ENCODE assay signal across 21 cellular contexts in genomic region chr12:65208125-65208524, GRCh38. TPM values are rescaled to one million over a fixed set of nuclear protein-coding genes. Genes with fewer than 3 reads are reported as not detected.
DNase-seq lines count a peak whose midpoint lies in the region; ATAC-seq, FAIRE-seq and TF ChIP-seq lines count a peak whose summit lies in the region.
"Had no signal": no experiment of that assay in that cellular context is flagged by ENCODE, and none has a peak within 500 bp of the region (broad histone marks: within the 10 kb centered on the region; RNA-seq: fewer than 3 reads in every experiment).

No MANE protein-coding gene starts in this region.

- peak overlapping the region in 1 of 2 donors; percentile 27 for H3K4me3 Mint-ChIP-seq in activated T-cell treated with anti-CD3 and anti-CD28 coated beads, Interleukin-2, amount 50 U/mL, for 72 hours
- no peak overlapping the region for H3K4me3 Mint-ChIP-seq in stimulated activated effector memory CD8-positive, alpha-beta T cell treated with anti-CD3 and anti-CD28 coated beads, Interleukin-12 subunit alpha, Interleukin-12 subunit beta, amount 100 ng/mL, for 72 hours

- no peak for ATAC-seq in activated T-cell treated with anti-CD3 and anti-CD28 coated beads, Interleukin-2, amount 50 U/mL, for 72 hours (replicated peaks in 1 of 2)
- peak; percentile 77 for ATAC-seq in K562
- no peak for ATAC-seq in stimulated activated effector memory CD8-positive, alpha-beta T cell treated with anti-CD3 and anti-CD28 coated beads, Interleukin-12 subunit alpha, Interleukin-12 subunit beta, amount 100 ng/mL, for 72 hours
- ATAC-seq in GM21619 (IDR thresholded peaks at IDR 0.05; ENCODE audit: unreplicated experiment), result no peak
- ATAC-seq in HG02571 (IDR thresholded peaks at IDR 0.05; ENCODE audit: unreplicated experiment), result no peak
- ATAC-seq: SK-N-SH treated with all-trans-retinoic acid at 6 μM for 48 hours had no signal

- H4K20me1 ChIP-seq in K562 (replicated peaks; ENCODE audit: control insufficient read depth, insufficient read depth, low read length), result no peaks in the 10 kb centered on the region

- no peak for DNase-seq in activated T-cell treated with anti-CD3 and anti-CD28 coated beads, Interleukin-2, amount 50 U/mL, for 72 hours
- DNase-seq in activated T-cell treated with anti-CD3 and anti-CD28 coated beads, Interleukin-2, amount 50 U/mL, for 48 hours, result no peak
- DNase-seq in OCI-M1 (lab: John Stamatoyannopoulos, UW) (peak; percentile 44), K562 (ENCODE audit: extremely low read depth in 1 of 4, low spot score in 3 of 4) (peak in 2 of 4 experiments; percentile 11 to 28), GF-D8 (lab: John Stamatoyannopoulos, UW) (no peak)
- DNase-seq in stimulated activated effector memory CD8-positive, alpha-beta T cell treated with anti-CD3 and anti-CD28 coated beads, Interleukin-12 subunit alpha, Interleukin-12 subunit beta, amount 100 ng/mL, for 72 hours (ENCODE audit: low spot score in 2 of 2), result no peak
- DNase-seq: activated CD8-positive, alpha-beta memory T cell treated with anti-CD3 and anti-CD28 coated beads for 24 hours; activated effector memory CD4-positive, alpha-beta T cell treated with Interleukin-2 at 50 U/mL for 16 hours; anterior cingulate cortex; central memory CD4-positive, alpha-beta T cell; effector CD4-positive, alpha-beta T cell; Kasumi-1; left ventricle myocardium inferior; NCI-H1092 treated with DMSO at 0.1 percent for 48 hours; NCI-H2081; RPMI8226; thyroid gland had no signal

- no peak overlapping the region for H3K4me3 ChIP-seq in K562
- H3K4me3 ChIP-seq: left ventricle myocardium inferior, right atrium auricular region, thyroid gland had no signal

- H2AFZ ChIP-seq in K562 (ENCODE audit: low read depth, low read length), result no peak overlapping the region

- no peak for TF ChIP-seq CTCF in K562 (IDR thresholded peaks at IDR 0.05 in 2 of 3, conservative IDR thresholded peaks at IDR 0.05 in 1 of 3; ENCODE audit: insufficient read depth in 2 of 3, low read depth in 1 of 3, low read length in 3 of 3)

- in situ Hi-C loops in K562 (cut with MboI), result no loop called here

- H3K27ac Mint-ChIP-seq in activated T-cell treated with anti-CD3 and anti-CD28 coated beads, Interleukin-2, amount 50 U/mL, for 72 hours, result peak overlapping the region; percentile 15
- H3K27ac Mint-ChIP-seq in stimulated activated effector memory CD8-positive, alpha-beta T cell treated with anti-CD3 and anti-CD28 coated beads, Interleukin-12 subunit alpha, Interleukin-12 subunit beta, amount 100 ng/mL, for 72 hours, result peak overlapping the region; percentile 33

- H3K36me3 ChIP-seq in K562 (ENCODE audit: control insufficient read depth, insufficient read depth, low read length), result peaks cover 7% of the 10 kb centered on the region; the same call in 1 of the 3 replicates
- H3K36me3 ChIP-seq: left ventricle myocardium inferior, right atrium auricular region, thyroid gland had no signal

- peaks cover 72% of the 10 kb centered on the region for H3K79me2 ChIP-seq in K562 (ENCODE audit: control insufficient read depth, insufficient read depth, low read length)

- CTCF ChIA-PET in K562 (lab: Yijun Ruan, JAX; ENCODE audit: low intra/inter-chr PET ratio), result no interaction called here

- H3K4me2 ChIP-seq in K562 (ENCODE audit: insufficient read depth, low read length), result peak overlapping the region; percentile 22; the same call in 1 of the 2 replicates

- no peaks in the 10 kb centered on the region for H3K27me3 ChIP-seq in K562 (ENCODE audit: control insufficient read depth in 2 of 2, insufficient read depth in 2 of 2, low read length in 2 of 2)
- H3K27me3 ChIP-seq: right atrium auricular region, thyroid gland had no signal

- peak; percentile 62 for FAIRE-seq in K562 (lab: Jason Lieb, UNC)

- no peak for TF ChIP-seq POLR2A in K562 (conservative IDR thresholded peaks at IDR 0.05)

- H3K9me1 ChIP-seq in K562 (ENCODE audit: control insufficient read depth, insufficient read depth, low read length), result no peaks in the 10 kb centered on the region

- peaks cover 52% of the 10 kb centered on the region for H3K4me1 Mint-ChIP-seq in activated T-cell treated with anti-CD3 and anti-CD28 coated beads, Interleukin-2, amount 50 U/mL, for 72 hours (ENCODE audit: low read depth)
- peaks cover 42% of the 10 kb centered on the region for H3K4me1 Mint-ChIP-seq in stimulated activated effector memory CD8-positive, alpha-beta T cell treated with anti-CD3 and anti-CD28 coated beads, Interleukin-12 subunit alpha, Interleukin-12 subunit beta, amount 100 ng/mL, for 72 hours

- H3K4me1 ChIP-seq in K562 (replicated peaks in 1 of 2; ENCODE audit: control insufficient read depth in 2 of 2, insufficient read depth in 2 of 2, low read length in 2 of 2), result peaks cover 0 to 31% of the 10 kb centered on the region in 2 experiments; a peak in 3 of 5 replicates

- intact Hi-C loops in K562 (cut with micrococcal nuclease), result no loop called here

- H3K27ac ChIP-seq in K562 (ENCODE audit: extremely low read depth, low read depth, low read length), result no peak overlapping the region; the same call in 2 of the 3 replicates
- H3K27ac ChIP-seq: right atrium auricular region, thyroid gland had no signal

- POLR2A ChIA-PET in K562 (lab: Yijun Ruan, JAX), result interaction anchor here (1.2 kb wide), 1 partner anchor 10 kb away, joined by 4 read pairs; no protein-coding TSS in a partner anchor

- H3K9me3 Mint-ChIP-seq in activated T-cell treated with anti-CD3 and anti-CD28 coated beads, Interleukin-2, amount 50 U/mL, for 72 hours, result no peaks in the 10 kb centered on the region
- H3K9me3 Mint-ChIP-seq in stimulated activated effector memory CD8-positive, alpha-beta T cell treated with anti-CD3 and anti-CD28 coated beads, Interleukin-12 subunit alpha, Interleukin-12 subunit beta, amount 100 ng/mL, for 72 hours, result no peaks in the 10 kb centered on the region

- H3K27me3 Mint-ChIP-seq in activated T-cell treated with anti-CD3 and anti-CD28 coated beads, Interleukin-2, amount 50 U/mL, for 72 hours (ENCODE audit: low read depth), result no peaks in the 10 kb centered on the region

- TF ChIP-seq RAD21 in K562 (CRISPR knock-in tag; conservative IDR thresholded peaks at IDR 0.05 in 1 of 2, IDR thresholded peaks at IDR 0.05 in 1 of 2), result no peak

- H3K9me3 ChIP-seq in K562 (replicated peaks; ENCODE audit: control insufficient read depth, insufficient read depth, low read depth, low read length), result no peaks in the 10 kb centered on the region
- H3K9me3 ChIP-seq: left ventricle myocardium inferior, right atrium auricular region, thyroid gland had no signal

- peaks cover 0 to 7% of the 10 kb centered on the region in 2 donors for H3K36me3 Mint-ChIP-seq in activated T-cell treated with anti-CD3 and anti-CD28 coated beads, Interleukin-2, amount 50 U/mL, for 72 hours (ENCODE audit: insufficient read depth in 2 of 2)
- H3K36me3 Mint-ChIP-seq in stimulated activated effector memory CD8-positive, alpha-beta T cell treated with anti-CD3 and anti-CD28 coated beads, Interleukin-12 subunit alpha, Interleukin-12 subunit beta, amount 100 ng/mL, for 72 hours, result peaks cover 12% of the 10 kb centered on the region

- WGBS in K562 (ENCODE audit: insufficient coverage, low coverage, missing lambda C conversion rate), result 28% methylated on average over 2 of the region's 2 CpGs

- no peak for TF ChIP-seq EP300 in K562 (IDR thresholded peaks at IDR 0.05; ENCODE audit: low read length)

- no TSS peak for BruUV-seq in K562 (replicated peaks; lab: Mats Ljungman, UMichigan)

- H3K9ac ChIP-seq in K562 (ENCODE audit: insufficient read depth in 1 of 2, low read depth in 2 of 2, low read length in 2 of 2), result no peak overlapping the region; a peak in 1 of 4 replicates

TF ChIP-seq in K562, 482 proteins besides CTCF, POLR2A, EP300 and RAD21 (continues in another document):
- no peak for TF ChIP-seq SMARCA4 (IDR thresholded peaks at IDR 0.05)
- TF ChIP-seq YY1 (IDR thresholded peaks at IDR 0.05; ENCODE audit: borderline replicate concordance in 1 of 3, control insufficient read depth in 1 of 3, extremely low read depth in 1 of 3, insufficient read depth in 3 of 3, insufficient read length in 1 of 3, insufficient replicate concordance in 2 of 3, low read depth in 1 of 3, low read length in 2 of 3), result peak in 1 of 3 experiments; percentile 55
- no peak for TF ChIP-seq ZNF133 (CRISPR knock-in tag; IDR thresholded peaks at IDR 0.05)
- TF ChIP-seq FIP1L1 (IDR thresholded peaks at IDR 0.05; ENCODE audit: low read depth, low read length, poor library complexity, severe bottlenecking), result no peak
- peak in 1 of 2 experiments; percentile 50; a peak in 1 of 4 replicates for TF ChIP-seq HDAC1 (IDR thresholded peaks at IDR 0.05)
- peak; percentile 39; the same call in 1 of the 2 replicates for TF ChIP-seq EHMT2 (IDR thresholded peaks at IDR 0.05)
- no peak for TF ChIP-seq CSDE1 (IDR thresholded peaks at IDR 0.05)
- peak; percentile 19 for TF ChIP-seq MEIS2 (IDR thresholded peaks at IDR 0.05; ENCODE audit: partially characterized antibody)

RNA-seq across cellular contexts. Expression of gene LEMD3, which starts 38.7 kb away (rescaled TPM):
- total RNA-seq in activated T-cell treated with anti-CD3 and anti-CD28 coated beads, Interleukin-2, amount 50 U/mL, for 72 hours, result 10 to 100 TPM; 20.2 to 27.3 TPM
- total RNA-seq in K562 (2011; cell fraction: chromatin; rRNA removed; ENCODE audit: low replicate concordance), result 20.0 and 65.8 TPM in 2 replicates
- total RNA-seq in K562 (2011; cell fraction: nucleolus; rRNA removed), result 16.8 and 18.3 TPM in 2 replicates
- total RNA-seq in K562 (2011; cell fraction: nucleoplasm; rRNA removed), result 26.9 and 32.6 TPM in 2 replicates
- total RNA-seq in K562 (2014; rRNA removed), result 37.4 and 44.2 TPM in 2 replicates
- 17.2 and 18.6 TPM in 2 replicates for total RNA-seq in K562 (2014; rRNA removed; fragmentation: Illumina TruSeq; extraction: Trizol)
- 21.3 and 22.1 TPM in 2 replicates for total RNA-seq in K562 (2015; rRNA removed; fragmentation: Illumina TruSeq; extraction: Trizol)
- total RNA-seq in K562 (2021), result 26.4 and 28.2 TPM in 2 replicates
- polyA plus RNA-seq in K562 (2011; rRNA removed), result 17.4 and 18.3 TPM in 2 replicates
- 4.2 and 6.7 TPM in 2 replicates for polyA plus RNA-seq in K562 (2011; cell fraction: cytosol; rRNA removed)
- polyA plus RNA-seq in K562 (2011; cell fraction: nucleus; rRNA removed), result 18.4 and 27.1 TPM in 2 replicates
- polyA plus RNA-seq in K562 (2012), result 10.7 and 12.7 TPM in 2 replicates
- 15.0 and 16.6 TPM in 2 replicates for polyA plus RNA-seq in K562 (2014; fragmentation: Illumina TruSeq; extraction: Trizol)
- 1 to 10 TPM; 6.8 to 7.5 TPM for polyA plus RNA-seq in K562 (2014; fragmentation: Nextera tagmentation; extraction: Ambion mirVana)
- 13.1 and 15.4 TPM in 2 replicates for polyA plus RNA-seq in K562 (2014; rRNA removed)
- polyA minus RNA-seq in K562 (2011; rRNA and poly(A)+ RNA removed), result 23.0 and 23.3 TPM in 2 replicates
- 9.2 and 9.3 TPM in 2 replicates for polyA minus RNA-seq in K562 (2011; cell fraction: cytosol; rRNA and poly(A)+ RNA removed)
- polyA minus RNA-seq in K562 (2011; cell fraction: nucleus; rRNA and poly(A)+ RNA removed), result 30.6 and 43.5 TPM in 2 replicates
